14 cellular contexts compared by ENCODE assay signal in genomic region chr21:26835027-26835713, GRCh38. TPM values are rescaled to one million over a fixed set of nuclear protein-coding genes. Genes with fewer than 3 reads are reported as not detected.
DNase-seq lines count a peak whose midpoint lies in the region; ATAC-seq and TF ChIP-seq lines count a peak whose summit lies in the region.
"Had no signal": no experiment of that assay in that cellular context is flagged by ENCODE, and none has a peak within 500 bp of the region (broad histone marks: within the 10 kb centered on the region; RNA-seq: fewer than 3 reads in every experiment).

No MANE protein-coding gene starts in this region.

- no peak overlapping the region for H3K9ac ChIP-seq in adipocyte (ENCODE audit: low read length)

- ATAC-seq in heart right ventricle (peak in 6 of 8 donors; percentile 20 to 40 (median 30)), HG03097 (IDR thresholded peaks at IDR 0.05; ENCODE audit: low FRiP score, unreplicated experiment) (no peak)

- H3K4me3 ChIP-seq in adipocyte (ENCODE audit: low read length) (no peak overlapping the region), heart right ventricle (no peak overlapping the region), prostate gland (no peak overlapping the region)
- H3K4me3 ChIP-seq: Peyer's patch, psoas muscle, upper lobe of left lung had no signal

- H3K27me3 ChIP-seq in adipocyte (replicated peaks; ENCODE audit: control insufficient read depth, insufficient read depth, low read length) (no peaks in the 10 kb centered on the region), heart right ventricle (no peaks in the 10 kb centered on the region), prostate gland (replicated peaks; ENCODE audit: insufficient read depth) (no peaks in the 10 kb centered on the region)
- H3K27me3 ChIP-seq: BE2C, Peyer's patch, upper lobe of left lung had no signal

- no peak for TF ChIP-seq POLR2A in prostate gland (IDR thresholded peaks at IDR 0.05)

- peaks cover 44% of the 10 kb centered on the region for H3K36me3 ChIP-seq in adipocyte (ENCODE audit: control insufficient read depth, insufficient read depth, low read length, severe bottlenecking)
- H3K36me3 ChIP-seq in heart right ventricle: peaks cover 0 to 48% (median 42%) of the 10 kb centered on the region in 9 donors
- H3K36me3 ChIP-seq in prostate gland: no peaks in the 10 kb centered on the region

- H3K9me3 ChIP-seq in adipocyte (ENCODE audit: control insufficient read depth, low read length): no peaks in the 10 kb centered on the region
- H3K9me3 ChIP-seq in heart right ventricle: no peaks in the 10 kb centered on the region
- no peaks in the 10 kb centered on the region for H3K9me3 ChIP-seq in prostate gland
- H3K9me3 ChIP-seq: BE2C, Peyer's patch, psoas muscle, upper lobe of left lung had no signal

- H3K4me1 ChIP-seq in adipocyte (ENCODE audit: control insufficient read depth, insufficient read depth, low read length): peaks cover 38% of the 10 kb centered on the region
- peaks cover 0 to 46% (median 27%) of the 10 kb centered on the region in 9 donors for H3K4me1 ChIP-seq in heart right ventricle
- no peaks in the 10 kb centered on the region for H3K4me1 ChIP-seq in prostate gland (replicated peaks)
- H3K4me1 ChIP-seq: BE2C, Peyer's patch, upper lobe of left lung had no signal

- in situ Hi-C loops in ACHN (cut with HindIII; ENCODE audit: low pct_ligation_motif_present, low pct_unique_long_range_greater_than_20kb, low sequenced_read_pairs): no loop called here

- no peak for TF ChIP-seq CTCF in heart right ventricle (IDR thresholded peaks at IDR 0.05)
- TF ChIP-seq CTCF in prostate gland (IDR thresholded peaks at IDR 0.05): no peak

- WGBS in heart right ventricle, 2 donors: 83 to 84% methylated on average over 7 of the region's 7 CpGs
- 64% methylated on average over 7 of the region's 7 CpGs for WGBS in prostate gland

- intact Hi-C loops in heart right ventricle (cut with DNase I) (loop anchor here in 2 of 10 donors (5.0 to 10.0 kb wide), 2 partner anchors 60 to 63 kb away; no protein-coding TSS in a partner anchor), prostate gland (cut with DNase I) (loop anchor here (5.0 kb wide), 1 partner anchor 68 kb away; no protein-coding TSS in a partner anchor)

- peak; percentile 86 for DNase-seq in ACHN
- peak; percentile 18 for DNase-seq in HK-2 (ENCODE audit: unreplicated experiment)
- DNase-seq in adipocyte (ENCODE audit: low read depth): peak; percentile 71
- DNase-seq in heart right ventricle: no peak
- no peak for DNase-seq in NCI-H82 treated with DMSO at 0.1 percent for 48 hours (lab: John Stamatoyannopoulos, UW; ENCODE audit: unreplicated experiment)
- no peak for DNase-seq in prostate gland (ENCODE audit: low spot score)
- no peak for DNase-seq in NCI-H2081 treated with DMSO at 0.1 percent for 48 hours (lab: John Stamatoyannopoulos, UW)
- DNase-seq: activated CD4-positive, alpha-beta T cell treated with anti-CD3 and anti-CD28 coated beads, Interleukin-2, amount 50 U/mL, for 4 hours; BE2C; NCI-H187; Peyer's patch; psoas muscle; upper lobe of left lung had no signal

- H3K27ac ChIP-seq in heart right ventricle (peak overlapping the region in 1 of 10 donors; percentile 2), prostate gland (no peak overlapping the region)
- H3K27ac ChIP-seq: Peyer's patch, psoas muscle, upper lobe of left lung had no signal

RNA-seq across cellular contexts. Expression of gene ADAMTS1, which starts 10.0 kb away (rescaled TPM):
- total RNA-seq in heart right ventricle: 100 to 1,000 TPM in 2 of 10 donors, 10 to 100 TPM in 8; 43.7 to 169 (median 78.1) TPM
- 10 to 100 TPM; 20.4 to 29.8 TPM for polyA plus RNA-seq in heart right ventricle
- total RNA-seq in prostate gland: 100 to 1,000 TPM in 1 of 2 donors, 10 to 100 TPM in 1; 19.4 to 110 TPM

Comparison
In these comparisons a context has a peak if more than half of its experiments do, and no peak if none do; other contexts are left out.
1. DNase-seq: peak in ACHN (single experiment), HK-2 (single experiment) and adipocyte (single experiment); none in heart right ventricle (0 of 2), NCI-H82 treated with DMSO at 0.1 percent for 48 hours (single experiment), prostate gland (single experiment) and NCI-H2081 treated with DMSO at 0.1 percent for 48 hours (single experiment).